ENCODE assay signal across 8 cellular contexts in the genomic region with DNA sequence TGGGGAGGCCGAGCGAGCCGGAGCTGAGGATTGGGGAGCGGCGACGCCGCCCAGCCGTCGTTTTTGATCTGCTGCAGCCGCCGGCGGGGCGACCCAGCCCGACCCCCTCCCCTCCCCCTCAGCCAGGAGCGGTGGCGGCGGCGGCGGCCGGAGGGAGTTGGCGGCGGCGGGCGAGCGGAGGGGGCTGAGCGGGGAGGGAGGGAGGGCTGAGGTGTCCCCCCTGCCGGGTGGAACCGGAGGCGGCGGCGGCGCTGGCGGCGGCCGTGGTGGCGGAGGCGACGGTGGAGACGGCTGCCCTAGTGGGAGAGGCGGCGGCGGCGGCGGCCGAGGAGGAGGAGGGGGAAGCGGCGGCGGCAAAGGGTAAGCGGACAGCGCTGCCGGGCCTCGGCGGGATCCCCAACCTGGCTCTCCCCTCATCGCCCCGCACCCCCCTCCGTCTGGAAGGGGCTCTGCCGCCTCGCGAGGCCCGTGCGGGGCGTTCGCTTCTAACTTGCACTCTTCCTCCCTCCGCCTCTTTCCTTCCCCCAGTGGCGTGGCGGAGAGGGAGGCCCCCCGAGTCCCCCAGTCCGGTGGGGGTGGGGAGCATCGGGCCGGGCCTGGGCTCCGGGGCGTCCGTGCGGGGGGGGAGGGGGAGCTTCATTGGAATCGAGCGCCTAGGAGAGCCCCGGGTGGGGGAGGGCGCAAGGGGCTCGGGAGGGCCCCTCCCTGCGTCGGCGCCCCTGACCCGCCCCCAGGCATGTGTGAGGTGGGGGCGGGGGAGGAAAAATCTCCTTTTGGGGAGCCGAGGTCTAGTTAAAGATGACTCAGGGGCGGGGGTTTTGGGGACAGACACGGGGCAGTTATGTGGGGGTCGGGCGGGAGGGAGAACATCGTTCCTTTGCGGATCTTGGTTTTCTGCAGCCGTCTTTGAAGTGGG. TPM values are rescaled to one million over a fixed set of nuclear protein-coding genes. Genes with fewer than 3 reads are reported as not detected.
DNase-seq lines count a peak whose midpoint lies in the region; ATAC-seq and TF ChIP-seq lines count a peak whose summit lies in the region.

A gene with protein sequence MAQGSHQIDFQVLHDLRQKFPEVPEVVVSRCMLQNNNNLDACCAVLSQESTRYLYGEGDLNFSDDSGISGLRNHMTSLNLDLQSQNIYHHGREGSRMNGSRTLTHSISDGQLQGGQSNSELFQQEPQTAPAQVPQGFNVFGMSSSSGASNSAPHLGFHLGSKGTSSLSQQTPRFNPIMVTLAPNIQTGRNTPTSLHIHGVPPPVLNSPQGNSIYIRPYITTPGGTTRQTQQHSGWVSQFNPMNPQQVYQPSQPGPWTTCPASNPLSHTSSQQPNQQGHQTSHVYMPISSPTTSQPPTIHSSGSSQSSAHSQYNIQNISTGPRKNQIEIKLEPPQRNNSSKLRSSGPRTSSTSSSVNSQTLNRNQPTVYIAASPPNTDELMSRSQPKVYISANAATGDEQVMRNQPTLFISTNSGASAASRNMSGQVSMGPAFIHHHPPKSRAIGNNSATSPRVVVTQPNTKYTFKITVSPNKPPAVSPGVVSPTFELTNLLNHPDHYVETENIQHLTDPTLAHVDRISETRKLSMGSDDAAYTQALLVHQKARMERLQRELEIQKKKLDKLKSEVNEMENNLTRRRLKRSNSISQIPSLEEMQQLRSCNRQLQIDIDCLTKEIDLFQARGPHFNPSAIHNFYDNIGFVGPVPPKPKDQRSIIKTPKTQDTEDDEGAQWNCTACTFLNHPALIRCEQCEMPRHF (plus strand): TSS at position 57 of the 916 bp plus-strand sequence. CDS start 52,286 bp downstream, outside the sequence.

- H3K4me3 Mint-ChIP-seq in activated naive CD8-positive, alpha-beta T cell treated with anti-CD3 and anti-CD28 coated beads for 36 hours, result peak within 1 kb of the TSS; percentile 91

- peak within 1 kb of the TSS; percentile 96 for H3K27ac Mint-ChIP-seq in activated naive CD8-positive, alpha-beta T cell treated with anti-CD3 and anti-CD28 coated beads for 36 hours

- intact Hi-C loops in A673 (cut with micrococcal nuclease; ENCODE audit: unreplicated experiment) (loop anchor here (5.0 kb wide), 1 partner anchor 99 kb away; no protein-coding TSS in a partner anchor), left ventricle myocardium inferior (cut with micrococcal nuclease) (no loop called here), uterus (cut with DNase I; ENCODE audit: low total_unique reads) (no loop called here)

- H3K4me1 Mint-ChIP-seq in activated naive CD8-positive, alpha-beta T cell treated with anti-CD3 and anti-CD28 coated beads for 36 hours, result peaks cover 30% of the 10 kb centered on the region

- H3K36me3 ChIP-seq in A673 (ENCODE audit: insufficient read depth, low read length, poor library complexity, severe bottlenecking) (no peaks in the 10 kb centered on the region), left ventricle myocardium inferior (no peaks in the 10 kb centered on the region), rectal smooth muscle tissue (ENCODE audit: control insufficient read depth, insufficient read depth, low read length) (no peaks in the 10 kb centered on the region), uterus (no peaks in the 10 kb centered on the region)

- peak; percentile 33 for ATAC-seq in HG03439 (IDR thresholded peaks at IDR 0.05; ENCODE audit: unreplicated experiment)

- peak within 1 kb of the TSS; percentile 93 for H3K4me3 ChIP-seq in A673 (ENCODE audit: low read depth, low read length, poor library complexity, severe bottlenecking)
- H3K4me3 ChIP-seq in left ventricle myocardium inferior, result peak within 1 kb of the TSS; percentile 98
- peak within 1 kb of the TSS; percentile 87 for H3K4me3 ChIP-seq in rectal smooth muscle tissue (ENCODE audit: low read length)
- peak within 1 kb of the TSS; percentile 78 to 97 for H3K4me3 ChIP-seq in uterus

- H3K4me1 ChIP-seq in A673 (ENCODE audit: insufficient read depth, low read length, poor library complexity, severe bottlenecking) (peaks cover 28% of the 10 kb centered on the region), left ventricle myocardium inferior (peaks cover 61% of the 10 kb centered on the region), rectal smooth muscle tissue (ENCODE audit: control insufficient read depth, insufficient read depth, low read length) (peaks cover 6% of the 10 kb centered on the region), uterus (no peaks in the 10 kb centered on the region)

- no peaks in the 10 kb centered on the region for H3K27me3 Mint-ChIP-seq in activated naive CD8-positive, alpha-beta T cell treated with anti-CD3 and anti-CD28 coated beads for 36 hours

- peaks cover 1% of the 10 kb centered on the region for H3K9me3 Mint-ChIP-seq in activated naive CD8-positive, alpha-beta T cell treated with anti-CD3 and anti-CD28 coated beads for 36 hours

- DNase-seq in A673 (ENCODE audit: low spot score), result peak; percentile 59
- DNase-seq in SW480 (ENCODE audit: low spot score), result peak; percentile 38
- DNase-seq in activated naive CD8-positive, alpha-beta T cell treated with anti-CD3 and anti-CD28 coated beads for 36 hours, result peak; percentile 85
- DNase-seq in left ventricle myocardium inferior, result peak; percentile 42
- peak; percentile 46 to 51 for DNase-seq in uterus

- no TSS peak for BruUV-seq in A673 (replicated peaks; lab: Mats Ljungman, UMichigan)

- peaks cover 18% of the 10 kb centered on the region for H3K36me3 Mint-ChIP-seq in activated naive CD8-positive, alpha-beta T cell treated with anti-CD3 and anti-CD28 coated beads for 36 hours

- CTCF ChIA-PET in A673 (lab: Charles Lee), result no interaction called here

- H3K27ac ChIP-seq in A673 (ENCODE audit: low read depth, low read length, poor library complexity, severe bottlenecking), result peak within 1 kb of the TSS; percentile 96
- peak within 1 kb of the TSS; percentile 99 for H3K27ac ChIP-seq in left ventricle myocardium inferior (replicated peaks)
- H3K27ac ChIP-seq in rectal smooth muscle tissue (ENCODE audit: low read depth, low read length), result peak within 1 kb of the TSS; percentile 98
- H3K27ac ChIP-seq in uterus, result peak within 1 kb of the TSS; percentile 96 to 99

- TF ChIP-seq POLR2A in GM19099 (IDR thresholded peaks at IDR 0.05; ENCODE audit: extremely low read depth, insufficient read length, low read depth) (peak; percentile 44), uterus (IDR thresholded peaks at IDR 0.05) (no peak)

- TF ChIP-seq CTCF in A673 (conservative IDR thresholded peaks at IDR 0.05; ENCODE audit: low read depth, low read length) (no peak), left ventricle myocardium inferior (IDR thresholded peaks at IDR 0.05; ENCODE audit: borderline replicate concordance) (no peak), uterus (IDR thresholded peaks at IDR 0.05) (no peak)

- peak within 1 kb of the TSS; percentile 85 for H3K9ac ChIP-seq in rectal smooth muscle tissue (ENCODE audit: low read length)

- POLR2A ChIA-PET in A673 (lab: Charles Lee; ENCODE audit: low non-redundant PET), result no interaction called here

- H3K9me3 ChIP-seq in A673 (ENCODE audit: low read depth, low read length, poor library complexity, severe bottlenecking) (no peaks in the 10 kb centered on the region), left ventricle myocardium inferior (replicated peaks) (no peaks in the 10 kb centered on the region), uterus (no peaks in the 10 kb centered on the region)

- peaks cover 4% of the 10 kb centered on the region for H3K27me3 ChIP-seq in A673 (replicated peaks; ENCODE audit: insufficient read depth, low read depth, low read length, poor library complexity)
- H3K27me3 ChIP-seq in left ventricle myocardium inferior (ENCODE audit: low read depth), result peaks cover 8% of the 10 kb centered on the region
- H3K27me3 ChIP-seq in rectal smooth muscle tissue (ENCODE audit: control insufficient read depth, insufficient read depth, low read length), result no peaks in the 10 kb centered on the region
- no peaks in the 10 kb centered on the region for H3K27me3 ChIP-seq in uterus

RNA-seq across cellular contexts. Expression of the gene that starts here (rescaled TPM):
- total RNA-seq in A673 (2021) (49.3 and 52.2 TPM in 2 replicates), left ventricle myocardium inferior (56.7 TPM), uterus (10 to 100 TPM; 24.1 to 93.6 (median 51.7) TPM)
- total RNA-seq in activated naive CD8-positive, alpha-beta T cell treated with anti-CD3 and anti-CD28 coated beads for 36 hours, result 10 to 100 TPM; 55.5 to 56.1 TPM

Comparison
In these comparisons a context has a peak if more than half of its experiments do, and no peak if none do; other contexts are left out.
1. Peak in every context shown above with its lines: DNase-seq, ATAC-seq, H3K4me3 ChIP-seq and H3K27ac ChIP-seq.